ENCODE assay signal across 1 cellular context in genomic region chr21:42758721-42759593, GRCh38.
TF ChIP-seq lines count a peak whose summit lies in the region.

No MANE protein-coding gene starts in this region.

TF ChIP-seq in WTC11, 78 proteins besides CTCF, POLR2A, EP300 and RAD21 (continued from another document):
- no peak for TF ChIP-seq NFE2L1 (CRISPR knock-in tag; IDR thresholded peaks at IDR 0.05)
- TF ChIP-seq SMAD4 (CRISPR knock-in tag; IDR thresholded peaks at IDR 0.05) = no peak
- TF ChIP-seq IRF1 (CRISPR knock-in tag; IDR thresholded peaks at IDR 0.05) = no peak
- no peak for TF ChIP-seq MXD4 (CRISPR knock-in tag; IDR thresholded peaks at IDR 0.05; ENCODE audit: borderline replicate concordance)
- TF ChIP-seq TP53 (CRISPR knock-in tag; IDR thresholded peaks at IDR 0.05) = no peak
- TF ChIP-seq ELF4 (CRISPR knock-in tag; IDR thresholded peaks at IDR 0.05; ENCODE audit: low read depth) = no peak
- no peak for TF ChIP-seq ZSCAN18 (CRISPR knock-in tag; IDR thresholded peaks at IDR 0.05)
- no peak for TF ChIP-seq ZNF219 (CRISPR knock-in tag; IDR thresholded peaks at IDR 0.05; ENCODE audit: borderline replicate concordance)
- no peak for TF ChIP-seq SMAD3 (CRISPR knock-in tag; IDR thresholded peaks at IDR 0.05; ENCODE audit: borderline replicate concordance)
